In the genomic region with DNA sequence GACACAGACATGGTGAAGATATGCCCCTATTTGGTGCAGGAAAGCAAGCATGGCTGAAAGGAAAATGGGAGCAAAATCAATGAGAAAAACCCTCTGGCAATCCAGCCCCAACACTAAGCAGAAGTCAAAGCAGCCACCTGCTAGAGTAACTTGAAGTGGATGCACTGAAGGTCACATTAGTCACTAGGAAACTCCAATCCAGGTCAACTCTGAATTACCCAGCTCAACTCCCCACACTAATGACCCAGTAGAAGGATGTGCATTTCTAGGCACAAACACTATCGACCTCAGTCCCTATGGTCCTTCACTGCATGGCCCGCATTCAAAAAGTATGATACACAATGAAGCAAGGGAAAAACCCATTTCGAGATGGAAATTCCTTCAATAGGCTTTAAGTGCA, we compare ENCODE assay signal across 23 cellular contexts.
A peak's percentile ranks its signal among the peaks of the same experiment; 100 is the strongest.
DNase-seq lines count a peak whose midpoint lies in the region; ATAC-seq and TF ChIP-seq lines count a peak whose summit lies in the region.
"Had no signal": no experiment of that assay in that cellular context is flagged by ENCODE, and none has a peak within 500 bp of the region (broad histone marks: within the 10 kb centered on the region; RNA-seq: fewer than 3 reads in every experiment).

No MANE protein-coding gene starts in this region.

- H3K9me3 Mint-ChIP-seq in nephron progenitor cell = peaks cover 20% of the 10 kb centered on the region
- H3K9me3 Mint-ChIP-seq: natural killer cell had no signal

- TF ChIP-seq POLR2A in gastrocnemius medialis (IDR thresholded peaks at IDR 0.05) = no peak

- H3K27ac Mint-ChIP-seq in nephron progenitor cell = peak overlapping the region; percentile 93
- H3K27ac Mint-ChIP-seq: natural killer cell had no signal

- H3K9me3 ChIP-seq in gastrocnemius medialis = no peaks in the 10 kb centered on the region
- H3K9me3 ChIP-seq: body of pancreas, lower lobe of right lung, thyroid gland had no signal

- H3K4me3 Mint-ChIP-seq in nephron progenitor cell = no peak overlapping the region
- H3K4me3 Mint-ChIP-seq: natural killer cell had no signal

- TF ChIP-seq CTCF in nephron progenitor cell (IDR thresholded peaks at IDR 0.05) (no peak), gastrocnemius medialis (IDR thresholded peaks at IDR 0.05 in 4 of 5, conservative IDR thresholded peaks at IDR 0.05 in 1 of 5) (no peak)

- no peak overlapping the region for H3K4me3 ChIP-seq in gastrocnemius medialis
- H3K4me3 ChIP-seq: body of pancreas, lower lobe of right lung, thyroid gland had no signal

- in situ Hi-C loops in gastrocnemius medialis (cut with MboI; ENCODE audit: low sequenced_read_pairs in 4 of 4) (no loop called here), ACHN (cut with HindIII; ENCODE audit: low pct_ligation_motif_present, low pct_unique_long_range_greater_than_20kb, low sequenced_read_pairs) (no loop called here)

- H3K36me3 Mint-ChIP-seq in nephron progenitor cell (ENCODE audit: low read depth) = peaks cover 61% of the 10 kb centered on the region

- no peaks in the 10 kb centered on the region for H3K27me3 Mint-ChIP-seq in nephron progenitor cell (ENCODE audit: low read depth, poor library complexity)

- DNase-seq in nephron progenitor cell = no peak
- DNase-seq in RKO (ENCODE audit: low spot score) = no peak
- DNase-seq in gastrocnemius medialis = no peak
- no peak for DNase-seq in NCI-H446 treated with DMSO at 0.1 percent for 48 hours (lab: John Stamatoyannopoulos, UW)
- no peak for DNase-seq in ACHN
- DNase-seq: activated CD4-positive, alpha-beta T cell treated with anti-CD3 and anti-CD28 coated beads for 1 hour; activated CD8-positive, alpha-beta memory T cell treated with anti-CD3 and anti-CD28 coated beads, Interleukin-2, amount 50 U/mL, for 48 hours; activated naive CD4-positive, alpha-beta T cell treated with anti-CD3 and anti-CD28 coated beads, Interleukin-2, amount 50 U/mL, for 16 hours; body of pancreas; Calu3; dermis blood vessel endothelial cell; lower lobe of right lung; natural killer cell; NCI-H187 treated with DMSO at 0.1 percent for 48 hours; NCI-H510A treated with DMSO at 0.1 percent for 48 hours; SIG-M5; small intestine; thyroid gland had no signal

- no peak overlapping the region for H3K27ac ChIP-seq in gastrocnemius medialis
- H3K27ac ChIP-seq: body of pancreas, lower lobe of right lung, thyroid gland had no signal

- ATAC-seq in GM19467 (IDR thresholded peaks at IDR 0.05; ENCODE audit: unreplicated experiment) = peak; percentile 19
- peak; percentile 49 for ATAC-seq in HG02610 (IDR thresholded peaks at IDR 0.05; ENCODE audit: unreplicated experiment)
- ATAC-seq in HG03469 (IDR thresholded peaks at IDR 0.05; ENCODE audit: unreplicated experiment) = peak; percentile 22
- no peak for ATAC-seq in gastrocnemius medialis
- ATAC-seq: body of pancreas, esophagus mucosa, HCT116, lower lobe of right lung, natural killer cell had no signal

- H3K27me3 ChIP-seq in gastrocnemius medialis = no peaks in the 10 kb centered on the region
- H3K27me3 ChIP-seq: body of pancreas, thyroid gland had no signal

- intact Hi-C loops in gastrocnemius medialis (cut with DNase I; ENCODE audit: low total_unique reads) = no loop called here

- H3K4me1 Mint-ChIP-seq in nephron progenitor cell = peaks cover 26% of the 10 kb centered on the region

- no peaks in the 10 kb centered on the region for H3K4me1 ChIP-seq in gastrocnemius medialis
- H3K4me1 ChIP-seq: body of pancreas, lower lobe of right lung, thyroid gland had no signal

- H3K36me3 ChIP-seq in gastrocnemius medialis = no peaks in the 10 kb centered on the region
- H3K36me3 ChIP-seq: thyroid gland had no signal

Comparison
In these comparisons a context has a peak if more than half of its experiments do, and no peak if none do; other contexts are left out.
1. ATAC-seq: peak in GM19467 (single experiment), HG02610 (single experiment) and HG03469 (single experiment); none in gastrocnemius medialis (0 of 2).